ENCODE assay signal across 8 cellular contexts in genomic region chr20:41047279-41047974, GRCh38. TPM values are rescaled to one million over a fixed set of nuclear protein-coding genes. Genes with fewer than 3 reads are reported as not detected.
DNase-seq lines count a peak whose midpoint lies in the region; ATAC-seq, FAIRE-seq and TF ChIP-seq lines count a peak whose summit lies in the region.

No MANE protein-coding gene starts in this region.

- H2AFZ ChIP-seq in endothelial cell of umbilical vein (ENCODE audit: low read depth, low read length), result no peak overlapping the region

- H3K9me3 ChIP-seq in MG63 (no peaks in the 10 kb centered on the region), endothelial cell of umbilical vein (replicated peaks; ENCODE audit: control insufficient read depth, insufficient read depth, low read length) (no peaks in the 10 kb centered on the region), skeletal muscle satellite cell (replicated peaks; ENCODE audit: low read length) (no peaks in the 10 kb centered on the region)

- dilution Hi-C loops in endothelial cell of umbilical vein (cut with MboI; ENCODE audit: extremely low pct_ligation_motif_present, low sequenced_read_pairs), result no loop called here

- TF ChIP-seq CTCF in endothelial cell of umbilical vein (IDR thresholded peaks at IDR 0.05; ENCODE audit: extremely low read depth in 1 of 2, insufficient read depth in 1 of 2, low read depth in 1 of 2, low read length in 2 of 2), result no peak

- POLR2A ChIA-PET in endothelial cell of umbilical vein (lab: Charles Lee), result interaction anchor here (0.7 to 1.2 kb wide), 2 partner anchors 30 to 57 kb away, joined by 3 read pairs; no protein-coding TSS in a partner anchor

- no peak for TF ChIP-seq POLR2A in endothelial cell of umbilical vein (IDR thresholded peaks at IDR 0.05; ENCODE audit: low read depth, low read length)

- BruUV-seq in endothelial cell of umbilical vein (replicated peaks; lab: Mats Ljungman, UMichigan), result no TSS peak

- intact Hi-C loops in endothelial cell of umbilical vein (cut with micrococcal nuclease), result no loop called here

- no peak for FAIRE-seq in endothelial cell of umbilical vein (lab: Jason Lieb, UNC)

- ATAC-seq in GM19395 (IDR thresholded peaks at IDR 0.05; ENCODE audit: unreplicated experiment) (peak; percentile 18), HG03342 (IDR thresholded peaks at IDR 0.05; ENCODE audit: unreplicated experiment) (no peak), HG02642 (IDR thresholded peaks at IDR 0.05; ENCODE audit: poor library complexity, unreplicated experiment) (no peak)

- H3K27ac ChIP-seq in endothelial cell of umbilical vein (ENCODE audit: insufficient read depth, low read depth, low read length), result no peak overlapping the region

- peaks cover 16% of the 10 kb centered on the region for H4K20me1 ChIP-seq in endothelial cell of umbilical vein (replicated peaks; ENCODE audit: control insufficient read depth, extremely low read depth, insufficient read depth, low read length)

- peaks cover 26% of the 10 kb centered on the region for H3K4me1 ChIP-seq in endothelial cell of umbilical vein (ENCODE audit: control insufficient read depth, extremely low read depth, insufficient read depth, low read length)
- H3K4me1 ChIP-seq in skeletal muscle satellite cell (ENCODE audit: control insufficient read depth, insufficient read depth, low read length), result peaks cover 65% of the 10 kb centered on the region

- CTCF ChIA-PET in endothelial cell of umbilical vein (lab: Charles Lee), result interaction anchor here (0.8 to 8.2 kb wide), 7 partner anchors 17 to 59 kb away, joined by 3 to 84 read pairs (median 7); no protein-coding TSS in a partner anchor

- H3K4me2 ChIP-seq in endothelial cell of umbilical vein (ENCODE audit: insufficient read depth, low read length), result peak overlapping the region; percentile 49
- H3K4me2 ChIP-seq in skeletal muscle satellite cell (ENCODE audit: low read length), result peak overlapping the region; percentile 79

- H3K27me3 ChIP-seq in MG63 (no peaks in the 10 kb centered on the region), endothelial cell of umbilical vein (ENCODE audit: control insufficient read depth in 2 of 2, insufficient read depth in 2 of 2, low read length in 2 of 2) (no peaks in the 10 kb centered on the region), skeletal muscle satellite cell (ENCODE audit: control insufficient read depth, insufficient read depth, low read length) (no peaks in the 10 kb centered on the region)

- H3K9ac ChIP-seq in endothelial cell of umbilical vein (replicated peaks; ENCODE audit: extremely low read depth, insufficient read depth, low read length) (no peak overlapping the region), skeletal muscle satellite cell (ENCODE audit: low read depth, low read length) (no peak overlapping the region)

- no peak for DNase-seq in MG63
- no peak for DNase-seq in endothelial cell of umbilical vein (ENCODE audit: low read depth, low spot score)
- no peak for DNase-seq in NCI-H2081 treated with DMSO at 0.1 percent for 48 hours (lab: John Stamatoyannopoulos, UW)
- DNase-seq in NOMO-1 treated with dmso at 0.1 percent for 144 hours (lab: John Stamatoyannopoulos, UW; ENCODE audit: unreplicated experiment), result no peak

- H3K36me3 ChIP-seq in MG63 (peaks cover 9% of the 10 kb centered on the region), endothelial cell of umbilical vein (ENCODE audit: control insufficient read depth in 2 of 2, extremely low read depth in 1 of 2, insufficient read depth in 2 of 2, low read length in 2 of 2) (no peaks in the 10 kb centered on the region), skeletal muscle satellite cell (ENCODE audit: insufficient read depth, low read length) (peaks cover 8% of the 10 kb centered on the region)

- H3K4me3 ChIP-seq in MG63 (peak overlapping the region; percentile 23), endothelial cell of umbilical vein (replicated peaks in 1 of 3; ENCODE audit: insufficient read depth in 1 of 3, low read depth in 1 of 3, low read length in 3 of 3) (no peak overlapping the region), skeletal muscle satellite cell (ENCODE audit: low read length) (peak overlapping the region; percentile 61)

- H3K79me2 ChIP-seq in endothelial cell of umbilical vein (ENCODE audit: control insufficient read depth, insufficient read depth, low read length), result peaks cover 99% of the 10 kb centered on the region

- H3K9me1 ChIP-seq in endothelial cell of umbilical vein (replicated peaks; ENCODE audit: control insufficient read depth, extremely low read depth, insufficient read depth, low read length), result no peaks in the 10 kb centered on the region

TF ChIP-seq in endothelial cell of umbilical vein, 7 proteins besides CTCF, POLR2A, EP300 and RAD21:
- TF ChIP-seq EZH2 (IDR thresholded peaks at IDR 0.05; ENCODE audit: borderline replicate concordance, low read depth, low read length, severe bottlenecking) (no peak), MAX (IDR thresholded peaks at IDR 0.05; ENCODE audit: insufficient read depth, insufficient read length) (no peak), FOS (IDR thresholded peaks at IDR 0.05; ENCODE audit: borderline replicate concordance, insufficient read depth, low read length) (no peak), MYC (IDR thresholded peaks at IDR 0.05; ENCODE audit: low read depth, low read length) (no peak), POLR2AphosphoS5 (IDR thresholded peaks at IDR 0.05; ENCODE audit: insufficient read depth, low read depth, low read length) (no peak), JUN (IDR thresholded peaks at IDR 0.05; ENCODE audit: borderline replicate concordance, insufficient read depth, insufficient read length, low read depth) (no peak), GATA2 (IDR thresholded peaks at IDR 0.05; ENCODE audit: insufficient read depth, insufficient read length, low read depth, low read length) (no peak)

RNA-seq across cellular contexts. Expression of gene TOP1, which starts 18.8 kb away (rescaled TPM):
- total RNA-seq in MG63 (2014; rRNA removed; shearing (Covaris generic); ENCODE audit: low replicate concordance), result 21.3 and 28.5 TPM in 2 replicates
- 75.1 and 77.4 TPM in 2 replicates for total RNA-seq in endothelial cell of umbilical vein
- 3.7 and 7.0 TPM in 2 replicates for polyA plus RNA-seq in endothelial cell of umbilical vein
- polyA plus RNA-seq in endothelial cell of umbilical vein (2011; cell fraction: cytosol; rRNA removed), result 13.9 and 14.1 TPM in 2 replicates
- polyA plus RNA-seq in endothelial cell of umbilical vein (2011; cell fraction: nucleus; rRNA removed), result 23.7 and 33.5 TPM in 2 replicates
- polyA plus RNA-seq in endothelial cell of umbilical vein (2012), result 68.9 and 93.6 TPM in 2 replicates
- polyA minus RNA-seq in endothelial cell of umbilical vein, result 8.9 and 12.3 TPM in 2 replicates
- polyA minus RNA-seq in endothelial cell of umbilical vein (2011; cell fraction: cytosol; rRNA and poly(A)+ RNA removed), result 26.7 TPM
- polyA minus RNA-seq in endothelial cell of umbilical vein (2011; cell fraction: nucleus; rRNA and poly(A)+ RNA removed), result 15.4 and 17.3 TPM in 2 replicates
- total RNA-seq in skeletal muscle satellite cell (2012; rRNA removed), result 25.1 and 26.9 TPM in 2 replicates

Comparison
In these comparisons a context has a peak if more than half of its experiments do, and no peak if none do; other contexts are left out.
1. H3K4me3 ChIP-seq: peak in MG63 (single experiment) and skeletal muscle satellite cell (single experiment); none in endothelial cell of umbilical vein (0 of 3).